Comparison of ENCODE assay signal across 14 cellular contexts in genomic region chr5:141623621-141624020, GRCh38. TPM values are rescaled to one million over a fixed set of nuclear protein-coding genes. Genes with fewer than 3 reads are reported as not detected.
DNase-seq lines count a peak whose midpoint lies in the region; ATAC-seq and TF ChIP-seq lines count a peak whose summit lies in the region.
"Had no signal": no experiment of that assay in that cellular context is flagged by ENCODE, and none has a peak within 500 bp of the region (broad histone marks: within the 10 kb centered on the region; RNA-seq: fewer than 3 reads in every experiment).

No MANE protein-coding gene starts in this region.

- H3K4me1 ChIP-seq in Karpas-422 (ENCODE audit: low read length), result peaks cover 10% of the 10 kb centered on the region

- H3K9me3 Mint-ChIP-seq in activated CD4-positive, alpha-beta T cell treated with anti-CD3 and anti-CD28 coated beads, Interleukin-2, amount 10 ng/mL, durations not matched to agents 7 days and 5 days, result no peaks in the 10 kb centered on the region
- H3K9me3 Mint-ChIP-seq in activated T-helper 1 cell treated with anti-CD3 and anti-CD28 coated beads, Interleukin-12 subunit alpha, Interleukin-12 subunit beta, Interleukin-2, Interleukin-4 antibody, amounts not matched to agents 30 ng/mL and 10 ng/mL and 1 ng/mL, durations not matched to agents 14 hours and 24 hours and 36 hours, result no peaks in the 10 kb centered on the region
- no peaks in the 10 kb centered on the region for H3K9me3 Mint-ChIP-seq in nephron

- peak overlapping the region; percentile 54; the same call in 1 of the 2 replicates for H3K27ac ChIP-seq in Karpas-422 (ENCODE audit: low read length)
- H3K27ac ChIP-seq: sigmoid colon had no signal

- peaks cover 39% of the 10 kb centered on the region; the same call in 1 of the 2 replicates for H3K36me3 ChIP-seq in Karpas-422 (ENCODE audit: insufficient read depth, low read length)

- no peak overlapping the region for H3K4me3 ChIP-seq in Karpas-422 (ENCODE audit: low read length)
- H3K4me3 ChIP-seq: sigmoid colon had no signal

- no peak for TF ChIP-seq CTCF in nephron (IDR thresholded peaks at IDR 0.05; ENCODE audit: unreplicated experiment in 3 of 3)

- peak overlapping the region; percentile 86 for H3K27ac Mint-ChIP-seq in activated CD4-positive, alpha-beta T cell treated with anti-CD3 and anti-CD28 coated beads, Interleukin-2, amount 10 ng/mL, durations not matched to agents 7 days and 5 days
- H3K27ac Mint-ChIP-seq in activated T-helper 1 cell treated with anti-CD3 and anti-CD28 coated beads, Interleukin-12 subunit alpha, Interleukin-12 subunit beta, Interleukin-2, Interleukin-4 antibody, amounts not matched to agents 30 ng/mL and 10 ng/mL and 1 ng/mL, durations not matched to agents 14 hours and 24 hours and 36 hours, result peak overlapping the region; percentile 81
- peak overlapping the region; percentile 27 to 64 (median 48) for H3K27ac Mint-ChIP-seq in nephron

- peaks cover 36% of the 10 kb centered on the region for H3K4me1 Mint-ChIP-seq in activated CD4-positive, alpha-beta T cell treated with anti-CD3 and anti-CD28 coated beads, Interleukin-2, amount 10 ng/mL, durations not matched to agents 7 days and 5 days
- peaks cover 25% of the 10 kb centered on the region for H3K4me1 Mint-ChIP-seq in activated T-helper 1 cell treated with anti-CD3 and anti-CD28 coated beads, Interleukin-12 subunit alpha, Interleukin-12 subunit beta, Interleukin-2, Interleukin-4 antibody, amounts not matched to agents 30 ng/mL and 10 ng/mL and 1 ng/mL, durations not matched to agents 14 hours and 24 hours and 36 hours (ENCODE audit: low read depth)
- H3K4me1 Mint-ChIP-seq in nephron, result peaks cover 10% of the 10 kb centered on the region

- H3K27me3 ChIP-seq in Karpas-422 (ENCODE audit: low read length), result no peaks in the 10 kb centered on the region
- H3K27me3 ChIP-seq: sigmoid colon had no signal

- H2AFZ ChIP-seq in Karpas-422 (ENCODE audit: low read length), result no peak overlapping the region

- peaks cover 44% of the 10 kb centered on the region for H3K36me3 Mint-ChIP-seq in activated CD4-positive, alpha-beta T cell treated with anti-CD3 and anti-CD28 coated beads, Interleukin-2, amount 10 ng/mL, durations not matched to agents 7 days and 5 days (ENCODE audit: low read depth)
- H3K36me3 Mint-ChIP-seq in activated T-helper 1 cell treated with anti-CD3 and anti-CD28 coated beads, Interleukin-12 subunit alpha, Interleukin-12 subunit beta, Interleukin-2, Interleukin-4 antibody, amounts not matched to agents 30 ng/mL and 10 ng/mL and 1 ng/mL, durations not matched to agents 14 hours and 24 hours and 36 hours (ENCODE audit: low read depth), result peaks cover 45% of the 10 kb centered on the region
- H3K36me3 Mint-ChIP-seq in nephron (ENCODE audit: low read depth), result peaks cover 60% of the 10 kb centered on the region

- no peaks in the 10 kb centered on the region for H4K20me1 ChIP-seq in Karpas-422 (ENCODE audit: insufficient read depth, low read depth, low read length)

- POLR2A ChIA-PET in activated CD4-positive, alpha-beta T cell treated with anti-CD3 and anti-CD28 coated beads, Interleukin-2, amount 10 ng/mL, durations not matched to agents 7 days and 5 days (lab: Charles Lee), result interaction anchor here (0.6 to 0.7 kb wide), 2 partner anchors 11 to 60 kb away, joined by 3 read pairs; no protein-coding TSS in a partner anchor

- H3K9me3 ChIP-seq in Karpas-422 (ENCODE audit: low read length), result no peaks in the 10 kb centered on the region
- H3K9me3 ChIP-seq: sigmoid colon had no signal

- CTCF ChIA-PET in activated CD4-positive, alpha-beta T cell treated with anti-CD3 and anti-CD28 coated beads, Interleukin-2, amount 10 ng/mL, durations not matched to agents 7 days and 5 days (lab: Charles Lee), result interaction anchor here (0.5 to 14.1 kb wide), 4 partner anchors 13 to 1013 kb away, joined by 3 to 318 read pairs (median 93); partner anchors contain the start of genes HDAC3 and RELL2

- ATAC-seq in GM18870 (IDR thresholded peaks at IDR 0.05; ENCODE audit: unreplicated experiment) (no peak), HG02981 (IDR thresholded peaks at IDR 0.05; ENCODE audit: unreplicated experiment) (no peak)

- H3K4me3 Mint-ChIP-seq in activated CD4-positive, alpha-beta T cell treated with anti-CD3 and anti-CD28 coated beads, Interleukin-2, amount 10 ng/mL, durations not matched to agents 7 days and 5 days, result no peak overlapping the region
- peak overlapping the region; percentile 53 for H3K4me3 Mint-ChIP-seq in activated T-helper 1 cell treated with anti-CD3 and anti-CD28 coated beads, Interleukin-12 subunit alpha, Interleukin-12 subunit beta, Interleukin-2, Interleukin-4 antibody, amounts not matched to agents 30 ng/mL and 10 ng/mL and 1 ng/mL, durations not matched to agents 14 hours and 24 hours and 36 hours
- no peak overlapping the region for H3K4me3 Mint-ChIP-seq in nephron

- intact Hi-C loops in activated T-helper 1 cell treated with anti-CD3 and anti-CD28 coated beads, Interleukin-12 subunit alpha, Interleukin-12 subunit beta, Interleukin-2, Interleukin-4 antibody, amounts not matched to agents 30 ng/mL and 10 ng/mL and 1 ng/mL, durations not matched to agents 14 hours and 24 hours and 36 hours (cut with micrococcal nuclease), result loop anchor here (1.0 kb wide), 2 partner anchors 13 to 31 kb away; partner anchors contain the start of genes HDAC3 and RELL2

- H3K9ac ChIP-seq in Karpas-422 (ENCODE audit: low read length), result peak overlapping the region; percentile 39

- H3K79me2 ChIP-seq in Karpas-422 (ENCODE audit: low read length), result peaks cover 5% of the 10 kb centered on the region

- no peak for DNase-seq in activated CD4-positive, alpha-beta T cell treated with anti-CD3 and anti-CD28 coated beads, Interleukin-2, amount 10 ng/mL, durations not matched to agents 7 days and 5 days
- no peak for DNase-seq in activated CD4-positive, alpha-beta T cell treated with anti-CD3 and anti-CD28 coated beads, Interleukin-2, amount 50 U/mL, for 4 hours
- no peak for DNase-seq in Karpas-422
- no peak for DNase-seq in activated T-helper 1 cell treated with anti-CD3 and anti-CD28 coated beads, Interleukin-12 subunit alpha, Interleukin-12 subunit beta, Interleukin-2, Interleukin-4 antibody, amounts not matched to agents 30 ng/mL and 10 ng/mL and 1 ng/mL, durations not matched to agents 14 hours and 24 hours and 36 hours (ENCODE audit: low spot score)
- DNase-seq in islet precursor cell, result no peak
- DNase-seq: caudate nucleus; IMR-90; mammary epithelial cell; NCI-H146; sigmoid colon; stimulated activated CD4-positive, alpha-beta T cell treated with anti-CD3 and anti-CD28 coated beads, Interleukin-4, amount 100 ng/mL, for 4 hours had no signal

- no peak overlapping the region for H3K4me2 ChIP-seq in Karpas-422 (ENCODE audit: low read depth, low read length, poor library complexity, severe bottlenecking)

- no peaks in the 10 kb centered on the region for H3K9me2 ChIP-seq in Karpas-422 (replicated peaks; ENCODE audit: insufficient read depth, low read length)

- H3K27me3 Mint-ChIP-seq in activated CD4-positive, alpha-beta T cell treated with anti-CD3 and anti-CD28 coated beads, Interleukin-2, amount 10 ng/mL, durations not matched to agents 7 days and 5 days, result no peaks in the 10 kb centered on the region
- no peaks in the 10 kb centered on the region for H3K27me3 Mint-ChIP-seq in activated T-helper 1 cell treated with anti-CD3 and anti-CD28 coated beads, Interleukin-12 subunit alpha, Interleukin-12 subunit beta, Interleukin-2, Interleukin-4 antibody, amounts not matched to agents 30 ng/mL and 10 ng/mL and 1 ng/mL, durations not matched to agents 14 hours and 24 hours and 36 hours (ENCODE audit: insufficient read depth)
- H3K27me3 Mint-ChIP-seq in nephron (ENCODE audit: low read depth), result no peaks in the 10 kb centered on the region

RNA-seq across cellular contexts. Expression of gene DIAPH1, which starts 4.8 kb away (rescaled TPM):
- total RNA-seq in activated CD4-positive, alpha-beta T cell treated with anti-CD3 and anti-CD28 coated beads, Interleukin-2, amount 10 ng/mL, durations not matched to agents 7 days and 5 days, result 100 to 1,000 TPM; 297 to 302 TPM
- 147 and 181 TPM in 2 replicates for total RNA-seq in Karpas-422 (2014; rRNA removed; shearing (Covaris generic); ENCODE audit: low replicate concordance)
- 221 and 234 TPM in 2 replicates for total RNA-seq in activated T-helper 1 cell treated with anti-CD3 and anti-CD28 coated beads, Interleukin-12 subunit alpha, Interleukin-12 subunit beta, Interleukin-2, Interleukin-4 antibody, amounts not matched to agents 30 ng/mL and 10 ng/mL and 1 ng/mL, durations not matched to agents 14 hours and 24 hours and 36 hours

RNA-seq across cellular contexts. Expression of gene HDAC3, which starts 13.0 kb away (rescaled TPM):
- 10 to 100 TPM; 70.2 to 73.9 TPM for total RNA-seq in activated CD4-positive, alpha-beta T cell treated with anti-CD3 and anti-CD28 coated beads, Interleukin-2, amount 10 ng/mL, durations not matched to agents 7 days and 5 days
- total RNA-seq in Karpas-422 (2014; rRNA removed; shearing (Covaris generic); ENCODE audit: low replicate concordance), result 96.0 and 128 TPM in 2 replicates
- total RNA-seq in activated T-helper 1 cell treated with anti-CD3 and anti-CD28 coated beads, Interleukin-12 subunit alpha, Interleukin-12 subunit beta, Interleukin-2, Interleukin-4 antibody, amounts not matched to agents 30 ng/mL and 10 ng/mL and 1 ng/mL, durations not matched to agents 14 hours and 24 hours and 36 hours, result 83.1 and 87.2 TPM in 2 replicates

RNA-seq across cellular contexts. Expression of gene RELL2, which starts 13.2 kb away (rescaled TPM):
- total RNA-seq in activated CD4-positive, alpha-beta T cell treated with anti-CD3 and anti-CD28 coated beads, Interleukin-2, amount 10 ng/mL, durations not matched to agents 7 days and 5 days, result 10 to 100 TPM; 25.1 to 26.9 TPM
- total RNA-seq in Karpas-422 (2014; rRNA removed; shearing (Covaris generic); ENCODE audit: low replicate concordance), result 20.4 and 48.3 TPM in 2 replicates
- 19.3 and 19.5 TPM in 2 replicates for total RNA-seq in activated T-helper 1 cell treated with anti-CD3 and anti-CD28 coated beads, Interleukin-12 subunit alpha, Interleukin-12 subunit beta, Interleukin-2, Interleukin-4 antibody, amounts not matched to agents 30 ng/mL and 10 ng/mL and 1 ng/mL, durations not matched to agents 14 hours and 24 hours and 36 hours

RNA-seq across cellular contexts. Expression of gene FCHSD1, which starts 27.6 kb away (rescaled TPM):
- 10 to 100 TPM; 58.0 to 59.3 TPM for total RNA-seq in activated CD4-positive, alpha-beta T cell treated with anti-CD3 and anti-CD28 coated beads, Interleukin-2, amount 10 ng/mL, durations not matched to agents 7 days and 5 days
- total RNA-seq in Karpas-422 (2014; rRNA removed; shearing (Covaris generic); ENCODE audit: low replicate concordance), result 14.6 and 19.3 TPM in 2 replicates
- total RNA-seq in activated T-helper 1 cell treated with anti-CD3 and anti-CD28 coated beads, Interleukin-12 subunit alpha, Interleukin-12 subunit beta, Interleukin-2, Interleukin-4 antibody, amounts not matched to agents 30 ng/mL and 10 ng/mL and 1 ng/mL, durations not matched to agents 14 hours and 24 hours and 36 hours, result 37.0 and 37.1 TPM in 2 replicates

RNA-seq across cellular contexts. Expression of gene ARAP3, which starts 58.4 kb away (rescaled TPM):
- total RNA-seq in activated CD4-positive, alpha-beta T cell treated with anti-CD3 and anti-CD28 coated beads, Interleukin-2, amount 10 ng/mL, durations not matched to agents 7 days and 5 days, result 1 to 10 TPM; 4.2 to 4.6 TPM
- 0.07 TPM in 1 of 2 replicates, not detected in the other for total RNA-seq in Karpas-422 (2014; rRNA removed; shearing (Covaris generic); ENCODE audit: low replicate concordance)
- 7.1 and 7.2 TPM in 2 replicates for total RNA-seq in activated T-helper 1 cell treated with anti-CD3 and anti-CD28 coated beads, Interleukin-12 subunit alpha, Interleukin-12 subunit beta, Interleukin-2, Interleukin-4 antibody, amounts not matched to agents 30 ng/mL and 10 ng/mL and 1 ng/mL, durations not matched to agents 14 hours and 24 hours and 36 hours
